In genomic region chr1:43937179-43937865, GRCh38 we compare ENCODE assay signal across 20 cellular contexts. TPM values are rescaled to one million over a fixed set of nuclear protein-coding genes. Genes with fewer than 3 reads are reported as not detected.
DNase-seq lines count a peak whose midpoint lies in the region; ATAC-seq, FAIRE-seq and TF ChIP-seq lines count a peak whose summit lies in the region.
"Had no signal": no experiment of that assay in that cellular context is flagged by ENCODE, and none has a peak within 500 bp of the region (broad histone marks: within the 10 kb centered on the region; RNA-seq: fewer than 3 reads in every experiment).

No MANE protein-coding gene starts in this region.

- H2AFZ ChIP-seq in IMR-90 (replicated peaks; ENCODE audit: low read length, poor library complexity): peak overlapping the region; percentile 85
- H2AFZ ChIP-seq in H1 (ENCODE audit: low read length): no peak overlapping the region
- H2AFZ ChIP-seq in mesenchymal stem cell (ENCODE audit: low read depth, low read length): no peak overlapping the region

- H2AK5ac ChIP-seq in IMR-90 (ENCODE audit: low read depth, low read length) (no peak overlapping the region), H1 (ENCODE audit: low read depth, low read length) (no peak overlapping the region), mesenchymal stem cell (ENCODE audit: low read length, severe bottlenecking) (no peak overlapping the region)

- peaks cover 6% of the 10 kb centered on the region for H3K9me1 ChIP-seq in IMR-90 (ENCODE audit: insufficient read depth, low read length)

- H3K4me3 ChIP-seq in IMR-90 (ENCODE audit: insufficient read depth, low read depth, low read length) (no peak overlapping the region), H1 (ENCODE audit: extremely low read depth in 1 of 4, insufficient read depth in 2 of 4, low read depth in 3 of 4, low read length in 4 of 4) (peak overlapping the region in 1 of 4 experiments; percentile 69; a peak in 1 of 8 replicates), mesenchymal stem cell (ENCODE audit: insufficient read depth in 1 of 2, low read depth in 1 of 2, low read length in 2 of 2) (no peak overlapping the region), coronary artery (no peak overlapping the region)

- no peak for TF ChIP-seq RAD21 in IMR-90 (IDR thresholded peaks at IDR 0.05; ENCODE audit: low read length)
- TF ChIP-seq RAD21 in H1 (IDR thresholded peaks at IDR 0.05 in 1 of 2, conservative IDR thresholded peaks at IDR 0.05 in 1 of 2; ENCODE audit: low read depth in 2 of 2, low read length in 2 of 2): no peak

- intact Hi-C loops in IMR-90 (cut with micrococcal nuclease): no loop called here

- no peak overlapping the region for H2BK20ac ChIP-seq in IMR-90 (ENCODE audit: low read depth, low read length)
- no peak overlapping the region for H2BK20ac ChIP-seq in H1 (ENCODE audit: low read length)

- H3K18ac ChIP-seq in IMR-90 (ENCODE audit: low read depth, low read length): no peak overlapping the region
- no peak overlapping the region for H3K18ac ChIP-seq in H1 (ENCODE audit: extremely low read depth, low read length)
- no peak overlapping the region for H3K18ac ChIP-seq in mesenchymal stem cell (ENCODE audit: low read depth in 1 of 2, low read length in 2 of 2)

- TF ChIP-seq EP300 in H1 (IDR thresholded peaks at IDR 0.05; ENCODE audit: borderline replicate concordance in 1 of 2, low read depth in 2 of 2, low read length in 2 of 2): no peak

- H3K27me3 ChIP-seq in IMR-90 (ENCODE audit: control insufficient read depth, insufficient read depth, low read length) (no peaks in the 10 kb centered on the region; the same call in 1 of the 2 replicates), H1 (replicated peaks in 1 of 4; ENCODE audit: control insufficient read depth in 3 of 4, extremely low read depth in 1 of 4, insufficient read depth in 3 of 4, low read length in 3 of 4) (peaks cover 0 to 8% (median 4%) of the 10 kb centered on the region in 4 experiments; a peak in 4 of 7 replicates), mesenchymal stem cell (ENCODE audit: control insufficient read depth in 1 of 2, insufficient read depth in 1 of 2, low read length in 2 of 2) (peaks cover 13 to 57% of the 10 kb centered on the region in 2 experiments)
- H3K27me3 ChIP-seq: vagina had no signal

- H4K91ac ChIP-seq in IMR-90 (ENCODE audit: insufficient read depth, low read depth, low read length) (no peak overlapping the region), H1 (replicated peaks; ENCODE audit: insufficient read length, low read length) (no peak overlapping the region), mesenchymal stem cell (ENCODE audit: low read length) (no peak overlapping the region)

- peaks cover 11% of the 10 kb centered on the region; the same call in 1 of the 2 replicates for H3K23me2 ChIP-seq in H1 (ENCODE audit: low read depth, low read length)

- TF ChIP-seq CTCF in 22Rv1 (IDR thresholded peaks at IDR 0.05) (no peak), IMR-90 (conservative IDR thresholded peaks at IDR 0.05; ENCODE audit: low read depth, low read length) (no peak), H1 (IDR thresholded peaks at IDR 0.05; ENCODE audit: control extremely low read depth in 1 of 3, insufficient read depth in 1 of 3, low read depth in 1 of 3, low read length in 3 of 3) (no peak), coronary artery (IDR thresholded peaks at IDR 0.05) (no peak)

- H2BK15ac ChIP-seq in IMR-90 (ENCODE audit: low read depth, low read length) (no peak overlapping the region), H1 (ENCODE audit: low read length) (no peak overlapping the region), mesenchymal stem cell (ENCODE audit: low read depth, poor library complexity, severe bottlenecking) (no peak overlapping the region)

- H2BK120ac ChIP-seq in IMR-90 (ENCODE audit: low read depth, low read length) (no peak overlapping the region), H1 (replicated peaks; ENCODE audit: low read depth, low read length) (no peak overlapping the region), mesenchymal stem cell (ENCODE audit: low read depth, low read length) (no peak overlapping the region)

- H3K4ac ChIP-seq in IMR-90 (ENCODE audit: low read depth, low read length): peak overlapping the region; percentile 9; the same call in 1 of the 2 replicates
- H3K4ac ChIP-seq in H1 (replicated peaks; ENCODE audit: insufficient read length, low read depth, low read length): no peak overlapping the region
- no peak overlapping the region for H3K4ac ChIP-seq in mesenchymal stem cell (ENCODE audit: low read depth in 1 of 2, low read length in 2 of 2)

- H3K36me3 ChIP-seq in IMR-90 (ENCODE audit: control insufficient read depth, insufficient read depth, low read length) (no peaks in the 10 kb centered on the region), H1 (ENCODE audit: control insufficient read depth in 2 of 4, insufficient read depth in 4 of 4, low read length in 3 of 4) (no peaks in the 10 kb centered on the region; a peak in 1 of 8 replicates), mesenchymal stem cell (ENCODE audit: control insufficient read depth in 1 of 2, insufficient read depth in 2 of 2, low read depth in 1 of 2, low read length in 2 of 2) (no peaks in the 10 kb centered on the region)
- H3K36me3 ChIP-seq: vagina had no signal

- dilution Hi-C loops in IMR-90 (cut with HindIII; ENCODE audit: low sequenced_read_pairs, unreplicated experiment): no loop called here

- H3K56ac ChIP-seq in IMR-90 (ENCODE audit: extremely low read depth, insufficient read depth, low read length) (no peak overlapping the region), H1 (replicated peaks; ENCODE audit: insufficient read length, low read depth, low read length) (no peak overlapping the region)

- POLR2A ChIA-PET in IMR-90 (lab: Charles Lee; ENCODE audit: unreplicated experiment) (no interaction called here), H1 (lab: Charles Lee; ENCODE audit: partially characterized antibody) (interaction anchor here (1.2 to 8.0 kb wide), 4 partner anchors 23 to 215 kb away, joined by 3 to 89 read pairs (median 8); no protein-coding TSS in a partner anchor)

- H3K79me1 ChIP-seq in IMR-90 (ENCODE audit: low read depth in 1 of 2, low read length in 2 of 2) (peaks cover 0 to 8% of the 10 kb centered on the region in 2 experiments; a peak in 1 of 4 replicates), H1 (ENCODE audit: low read depth, low read length) (no peaks in the 10 kb centered on the region), mesenchymal stem cell (replicated peaks; ENCODE audit: low read length, poor library complexity, severe bottlenecking) (no peaks in the 10 kb centered on the region)

- TF ChIP-seq POLR2A in IMR-90 (IDR thresholded peaks at IDR 0.05; ENCODE audit: low read depth, low read length) (no peak), H1 (IDR thresholded peaks at IDR 0.05; ENCODE audit: control extremely low read depth in 1 of 2, low read depth in 2 of 2, low read length in 2 of 2) (no peak)

- H3K4me2 ChIP-seq in IMR-90 (ENCODE audit: low read depth, low read length): no peak overlapping the region
- H3K4me2 ChIP-seq in H1 (ENCODE audit: insufficient read depth in 1 of 2, low read depth in 2 of 2, low read length in 2 of 2): peak overlapping the region; percentile 89 to 93; a peak in 3 of 4 replicates
- peak overlapping the region; percentile 51 for H3K4me2 ChIP-seq in mesenchymal stem cell (ENCODE audit: low read length, poor library complexity, severe bottlenecking)

- H2AK9ac ChIP-seq in IMR-90 (replicated peaks; ENCODE audit: low read depth, low read length, poor library complexity): no peak overlapping the region

- H3K14ac ChIP-seq in IMR-90 (replicated peaks; ENCODE audit: low read depth, low read length): no peak overlapping the region
- H3K14ac ChIP-seq in H1 (ENCODE audit: insufficient read length): no peak overlapping the region
- no peak overlapping the region for H3K14ac ChIP-seq in mesenchymal stem cell (ENCODE audit: low read length in 2 of 2)

- H3K4me1 ChIP-seq in IMR-90 (ENCODE audit: control insufficient read depth, insufficient read depth, low read length): peaks cover 10% of the 10 kb centered on the region
- peaks cover 13 to 39% (median 31%) of the 10 kb centered on the region in 4 experiments for H3K4me1 ChIP-seq in H1 (replicated peaks in 1 of 4; ENCODE audit: control insufficient read depth in 3 of 4, insufficient read depth in 4 of 4, low read length in 3 of 4)
- H3K4me1 ChIP-seq in mesenchymal stem cell (ENCODE audit: control insufficient read depth, insufficient read depth, low read depth, low read length): peaks cover 47% of the 10 kb centered on the region

- ATAC-seq in IMR-90 (ENCODE audit: low read depth): no peak
- no peak for ATAC-seq in GM21717 (IDR thresholded peaks at IDR 0.05; ENCODE audit: unreplicated experiment)
- ATAC-seq in HG02798 (IDR thresholded peaks at IDR 0.05; ENCODE audit: poor library complexity, unreplicated experiment): no peak
- ATAC-seq: activated T-helper 17 cell treated with anti-CD3 and anti-CD28 coated beads, Interleukin-2, amount 50 U/mL, for 72 hours; T-helper 17 cell had no signal

- H3K9ac ChIP-seq in IMR-90 (ENCODE audit: low read depth, low read length) (no peak overlapping the region), H1 (replicated peaks in 1 of 4; ENCODE audit: extremely low read depth in 1 of 4, low read depth in 3 of 4, low read length in 3 of 4) (no peak overlapping the region), mesenchymal stem cell (ENCODE audit: low read length) (no peak overlapping the region)

- H2BK12ac ChIP-seq in H1 (ENCODE audit: low read depth, low read length) (no peak overlapping the region), mesenchymal stem cell (ENCODE audit: low read length in 2 of 2) (no peak overlapping the region)

- 100% methylated on average over 3 of the region's 8 CpGs; no CpG with 5 or more reads in 1 of the 2 experiments for WGBS in IMR-90 (ENCODE audit: extremely low coverage in 2 of 2, insufficient read length in 1 of 2), 2 experiments
- 90% methylated on average over 8 of the region's 8 CpGs; no CpG with 5 or more reads in 1 of the 2 experiments for WGBS in H1 (ENCODE audit: extremely low coverage in 1 of 2, insufficient coverage in 1 of 2, insufficient read length in 1 of 2, insufficient replicate concordance in 2 of 2, low coverage in 1 of 2, low lambda C conversion rate in 2 of 2, missing lambda C conversion rate in 1 of 2), 2 experiments
- WGBS in mesenchymal stem cell: 90% methylated on average over 8 of the region's 8 CpGs

- no peak for DNase-seq in IMR-90
- DNase-seq in H1 (ENCODE audit: low read depth in 1 of 2, low spot score in 2 of 2): no peak
- no peak for DNase-seq in mesenchymal stem cell
- no peak for DNase-seq in activated CD8-positive, alpha-beta memory T cell treated with anti-CD3 and anti-CD28 coated beads for 24 hours
- DNase-seq in coronary artery (ENCODE audit: low spot score): no peak
- DNase-seq: HFFc6; MM.1S; naive thymus-derived CD8-positive, alpha-beta T cell; NCI-H187; NCI-H446; SHP77 treated with DMSO at 0.1 percent for 48 hours; stimulated activated CD4-positive, alpha-beta T cell treated with anti-CD3 and anti-CD28 coated beads, Interleukin-1b, Interleukin-23, amount 100 ng/mL, for 48 hours; T-helper 17 cell had no signal

- in situ Hi-C loops in IMR-90 (cut with MboI; ENCODE audit: low sequenced_read_pairs): no loop called here

- no TSS peak for BruUV-seq in IMR-90 (replicated peaks; lab: Mats Ljungman, UMichigan)

- H3K9me3 ChIP-seq in IMR-90 (ENCODE audit: control insufficient read depth, insufficient read depth, low read length) (no peaks in the 10 kb centered on the region), H1 (ENCODE audit: insufficient read depth in 2 of 2, low read depth in 1 of 2, low read length in 1 of 2) (no peaks in the 10 kb centered on the region), mesenchymal stem cell (ENCODE audit: control insufficient read depth, low read length) (no peaks in the 10 kb centered on the region)
- H3K9me3 ChIP-seq: vagina had no signal

- H4K8ac ChIP-seq in IMR-90 (ENCODE audit: low read depth in 2 of 2, low read length in 2 of 2) (no peak overlapping the region), H1 (ENCODE audit: extremely low read depth, insufficient read depth, low read length) (peak overlapping the region; percentile 17; the same call in 1 of the 2 replicates), mesenchymal stem cell (ENCODE audit: low read length) (no peak overlapping the region)

- no peaks in the 10 kb centered on the region for H3K79me2 ChIP-seq in H1 (ENCODE audit: control insufficient read depth in 1 of 2, insufficient read depth in 2 of 2, low read length in 2 of 2)

- peaks cover 3% of the 10 kb centered on the region; the same call in 1 of the 2 replicates for H4K20me1 ChIP-seq in IMR-90 (ENCODE audit: insufficient read depth, low read length)
- H4K20me1 ChIP-seq in H1 (replicated peaks in 1 of 2; ENCODE audit: control insufficient read depth in 1 of 2, insufficient read depth in 2 of 2, low read length in 2 of 2): peaks cover 7 to 8% of the 10 kb centered on the region in 2 experiments

- H3K23ac ChIP-seq in IMR-90 (ENCODE audit: low read depth, low read length) (no peak overlapping the region), H1 (ENCODE audit: insufficient read length) (no peak overlapping the region), mesenchymal stem cell (ENCODE audit: low read length in 2 of 2) (no peak overlapping the region)

- FAIRE-seq in H1 (lab: Jason Lieb, UNC): no peak
- FAIRE-seq: frontal cortex had no signal

- H3K27ac ChIP-seq in 22Rv1: peak overlapping the region; percentile 92
- H3K27ac ChIP-seq in IMR-90 (ENCODE audit: insufficient read depth, low read length): no peak overlapping the region
- H3K27ac ChIP-seq in H1 (ENCODE audit: low read depth, low read length): no peak overlapping the region
- H3K27ac ChIP-seq in mesenchymal stem cell (ENCODE audit: low read length, poor library complexity, severe bottlenecking): no peak overlapping the region
- H3K27ac ChIP-seq in coronary artery: no peak overlapping the region
- H3K27ac ChIP-seq: vagina had no signal

- CTCF ChIA-PET in IMR-90 (lab: Yijun Ruan, JAX): interaction anchor here (0.8 to 5.6 kb wide), 3 partner anchors 111 to 174 kb away, joined by 3 to 149 read pairs (median 6); no protein-coding TSS in a partner anchor
- CTCF ChIA-PET in H1 (lab: Charles Lee; ENCODE audit: partially characterized antibody): interaction anchor here (1.0 to 18.6 kb wide), 12 partner anchors 8 to 169 kb away, joined by 3 to 618 read pairs (median 16); partner anchors contain the start of gene IPO13

- no peak overlapping the region for H2BK5ac ChIP-seq in IMR-90 (ENCODE audit: low read depth, low read length, poor library complexity, severe bottlenecking)
- no peak overlapping the region for H2BK5ac ChIP-seq in H1 (ENCODE audit: low read depth, low read length)
- H2BK5ac ChIP-seq in mesenchymal stem cell (ENCODE audit: low read depth, low read length, poor library complexity, severe bottlenecking): no peak overlapping the region

- no peak overlapping the region for H4K5ac ChIP-seq in IMR-90 (ENCODE audit: low read depth, low read length)
- H4K5ac ChIP-seq in H1 (ENCODE audit: insufficient read length, low read depth, low read length): no peak overlapping the region

RNA-seq across cellular contexts. Expression of gene ARTN, which starts 3.7 kb away (rescaled TPM):
- not detected in 2 replicates for total RNA-seq in IMR-90 (2012; rRNA removed)
- 0.23 and 0.29 TPM in 2 replicates for polyA plus RNA-seq in IMR-90 (2012; rRNA removed)
- 0.06 and 0.30 TPM in 2 replicates for polyA plus RNA-seq in IMR-90 (2012; cell fraction: cytosol; rRNA removed)
- 2.3 and 5.2 TPM in 2 replicates for polyA plus RNA-seq in IMR-90 (2012; cell fraction: nucleus; rRNA removed; ENCODE audit: low replicate concordance)
- total RNA-seq in H1 (2021; fragmentation: NEBNext Ultra II Directional; extraction: Animal tissue kit (Norgen Biotek cat#: 25700)): 22.7 and 23.3 TPM in 2 replicates
- polyA plus RNA-seq in H1 (2011; rRNA removed): 13.5 and 17.4 TPM in 2 replicates
- polyA plus RNA-seq in H1 (2011; cell fraction: cytosol; rRNA removed): 17.3 TPM
- 51.9 TPM for polyA plus RNA-seq in H1 (2011; cell fraction: nucleus; rRNA removed)
- polyA plus RNA-seq in H1 (2012, experiment 1 of 2): 9.2 to 17.1 TPM (median 15.6 TPM) in 4 replicates
- polyA plus RNA-seq in H1 (2012, experiment 2 of 2): 7.0 TPM
- polyA plus RNA-seq in H1 (2013, experiment 1 of 2): 19.3 TPM
- polyA plus RNA-seq in H1 (2013, experiment 2 of 2): 19.6 TPM
- 2.1 and 5.6 TPM in 2 replicates for polyA minus RNA-seq in H1 (2011; rRNA and poly(A)+ RNA removed)
- polyA minus RNA-seq in H1 (2011; cell fraction: cytosol; rRNA and poly(A)+ RNA removed): 13.7 TPM
- polyA minus RNA-seq in H1 (2011; cell fraction: nucleus; rRNA and poly(A)+ RNA removed): 21.4 TPM
- polyA plus RNA-seq in mesenchymal stem cell (2013, experiment 1 of 2): 0.10 TPM
- 0.14 TPM for polyA plus RNA-seq in mesenchymal stem cell (2013, experiment 2 of 2)
- total RNA-seq: lung microvascular endothelial cell had no signal
- polyA plus RNA-seq: naive thymus-derived CD8-positive, alpha-beta T cell had no signal

RNA-seq across cellular contexts. Expression of gene IPO13, which starts 9.4 kb away (rescaled TPM):
- total RNA-seq in IMR-90 (2012; rRNA removed): 14.2 and 15.2 TPM in 2 replicates
- polyA plus RNA-seq in IMR-90 (2012; rRNA removed) (18.7 and 19.0 TPM in 2 replicates), H1 (2011; rRNA removed) (27.0 and 29.4 TPM in 2 replicates)
- 17.0 and 20.8 TPM in 2 replicates for polyA plus RNA-seq in IMR-90 (2012; cell fraction: cytosol; rRNA removed)
- polyA plus RNA-seq in IMR-90 (2012; cell fraction: nucleus; rRNA removed; ENCODE audit: low replicate concordance): 38.2 and 128 TPM in 2 replicates
- total RNA-seq in H1 (2021; fragmentation: NEBNext Ultra II Directional; extraction: Animal tissue kit (Norgen Biotek cat#: 25700)): 20.7 and 23.0 TPM in 2 replicates
- polyA plus RNA-seq in H1 (2011; cell fraction: cytosol; rRNA removed): 21.9 TPM
- polyA plus RNA-seq in H1 (2011; cell fraction: nucleus; rRNA removed): 39.3 TPM
- 17.0 to 24.3 TPM (median 21.8 TPM) in 4 replicates for polyA plus RNA-seq in H1 (2012, experiment 1 of 2)
- 28.0 TPM for polyA plus RNA-seq in H1 (2012, experiment 2 of 2)
- 10.8 TPM for polyA plus RNA-seq in H1 (2013, experiment 1 of 2)
- 10.3 TPM for polyA plus RNA-seq in H1 (2013, experiment 2 of 2)
- polyA minus RNA-seq in H1 (2011; rRNA and poly(A)+ RNA removed): 47.8 and 49.9 TPM in 2 replicates
- 19.0 TPM for polyA minus RNA-seq in H1 (2011; cell fraction: cytosol; rRNA and poly(A)+ RNA removed)
- 22.4 TPM for polyA minus RNA-seq in H1 (2011; cell fraction: nucleus; rRNA and poly(A)+ RNA removed)
- 14.7 TPM for polyA plus RNA-seq in mesenchymal stem cell (2013, experiment 1 of 2)
- polyA plus RNA-seq in mesenchymal stem cell (2013, experiment 2 of 2): 13.5 TPM

RNA-seq across cellular contexts. Expression of gene DPH2, which starts 32.5 kb away (rescaled TPM):
- 18.9 and 21.0 TPM in 2 replicates for total RNA-seq in IMR-90 (2012; rRNA removed)
- polyA plus RNA-seq in IMR-90 (2012; rRNA removed) (32.2 and 38.0 TPM in 2 replicates), H1 (2011; rRNA removed) (92.1 and 163 TPM in 2 replicates)
- 23.4 and 39.1 TPM in 2 replicates for polyA plus RNA-seq in IMR-90 (2012; cell fraction: cytosol; rRNA removed)
- polyA plus RNA-seq in IMR-90 (2012; cell fraction: nucleus; rRNA removed; ENCODE audit: low replicate concordance): 133 and 182 TPM in 2 replicates
- 64.9 and 65.3 TPM in 2 replicates for total RNA-seq in H1 (2021; fragmentation: NEBNext Ultra II Directional; extraction: Animal tissue kit (Norgen Biotek cat#: 25700))
- polyA plus RNA-seq in H1 (2011; cell fraction: cytosol; rRNA removed): 86.7 TPM
- 239 TPM for polyA plus RNA-seq in H1 (2011; cell fraction: nucleus; rRNA removed)
- polyA plus RNA-seq in H1 (2012, experiment 1 of 2): 43.5 to 63.1 TPM (median 52.3 TPM) in 4 replicates
- polyA plus RNA-seq in H1 (2012, experiment 2 of 2): 81.4 TPM
- 39.0 TPM for polyA plus RNA-seq in H1 (2013, experiment 1 of 2)
- polyA plus RNA-seq in H1 (2013, experiment 2 of 2): 35.0 TPM
- 74.9 and 79.0 TPM in 2 replicates for polyA minus RNA-seq in H1 (2011; rRNA and poly(A)+ RNA removed)
- polyA minus RNA-seq in H1 (2011; cell fraction: cytosol; rRNA and poly(A)+ RNA removed): 53.3 TPM
- polyA minus RNA-seq in H1 (2011; cell fraction: nucleus; rRNA and poly(A)+ RNA removed): 78.0 TPM
- 8.8 TPM for polyA plus RNA-seq in mesenchymal stem cell (2013, experiment 1 of 2)
- polyA plus RNA-seq in mesenchymal stem cell (2013, experiment 2 of 2): 9.0 TPM

RNA-seq across cellular contexts. Expression of gene ATP6V0B, which starts 37.4 kb away (rescaled TPM):
- total RNA-seq in IMR-90 (2012; rRNA removed): 72.1 and 80.3 TPM in 2 replicates
- polyA plus RNA-seq in IMR-90 (2012; rRNA removed) (169 and 209 TPM in 2 replicates), H1 (2011; rRNA removed) (302 and 308 TPM in 2 replicates)
- 211 and 228 TPM in 2 replicates for polyA plus RNA-seq in IMR-90 (2012; cell fraction: cytosol; rRNA removed)
- polyA plus RNA-seq in IMR-90 (2012; cell fraction: nucleus; rRNA removed; ENCODE audit: low replicate concordance): 173 and 195 TPM in 2 replicates
- total RNA-seq in H1 (2021; fragmentation: NEBNext Ultra II Directional; extraction: Animal tissue kit (Norgen Biotek cat#: 25700)): 105 and 106 TPM in 2 replicates
- polyA plus RNA-seq in H1 (2011; cell fraction: cytosol; rRNA removed): 184 TPM
- 229 TPM for polyA plus RNA-seq in H1 (2011; cell fraction: nucleus; rRNA removed)
- 67.6 to 121 TPM (median 110 TPM) in 4 replicates for polyA plus RNA-seq in H1 (2012, experiment 1 of 2)
- polyA plus RNA-seq in H1 (2012, experiment 2 of 2): 213 TPM
- 82.5 TPM for polyA plus RNA-seq in H1 (2013, experiment 1 of 2)
- polyA plus RNA-seq in H1 (2013, experiment 2 of 2): 103 TPM
- 81.0 and 107 TPM in 2 replicates for polyA minus RNA-seq in H1 (2011; rRNA and poly(A)+ RNA removed)
- polyA minus RNA-seq in H1 (2011; cell fraction: cytosol; rRNA and poly(A)+ RNA removed): 56.4 TPM
- 57.2 TPM for polyA minus RNA-seq in H1 (2011; cell fraction: nucleus; rRNA and poly(A)+ RNA removed)
- polyA plus RNA-seq in mesenchymal stem cell (2013, experiment 1 of 2): 60.5 TPM
- polyA plus RNA-seq in mesenchymal stem cell (2013, experiment 2 of 2): 64.4 TPM

RNA-seq across cellular contexts. Expression of gene B4GALT2, which starts 41.7 kb away (rescaled TPM):
- total RNA-seq in IMR-90 (2012; rRNA removed): 57.2 and 60.8 TPM in 2 replicates
- polyA plus RNA-seq in IMR-90 (2012; rRNA removed): 52.3 and 74.7 TPM in 2 replicates
- 67.7 and 79.7 TPM in 2 replicates for polyA plus RNA-seq in IMR-90 (2012; cell fraction: cytosol; rRNA removed)
- 31.2 and 77.9 TPM in 2 replicates for polyA plus RNA-seq in IMR-90 (2012; cell fraction: nucleus; rRNA removed; ENCODE audit: low replicate concordance)
- 56.5 and 60.6 TPM in 2 replicates for total RNA-seq in H1 (2021; fragmentation: NEBNext Ultra II Directional; extraction: Animal tissue kit (Norgen Biotek cat#: 25700))
- polyA plus RNA-seq in H1 (2011; rRNA removed): 121 and 152 TPM in 2 replicates
- 73.9 TPM for polyA plus RNA-seq in H1 (2011; cell fraction: cytosol; rRNA removed)
- 116 TPM for polyA plus RNA-seq in H1 (2011; cell fraction: nucleus; rRNA removed)
- 39.4 to 75.9 TPM (median 64.3 TPM) in 4 replicates for polyA plus RNA-seq in H1 (2012, experiment 1 of 2)
- polyA plus RNA-seq in H1 (2012, experiment 2 of 2): 69.9 TPM
- polyA plus RNA-seq in H1 (2013, experiment 1 of 2): 41.5 TPM
- polyA plus RNA-seq in H1 (2013, experiment 2 of 2): 41.4 TPM
- 37.6 and 38.8 TPM in 2 replicates for polyA minus RNA-seq in H1 (2011; rRNA and poly(A)+ RNA removed)
- polyA minus RNA-seq in H1 (2011; cell fraction: cytosol; rRNA and poly(A)+ RNA removed): 44.5 TPM
- 39.0 TPM for polyA minus RNA-seq in H1 (2011; cell fraction: nucleus; rRNA and poly(A)+ RNA removed)
- polyA plus RNA-seq in mesenchymal stem cell (2013, experiment 1 of 2): 37.4 TPM
- polyA plus RNA-seq in mesenchymal stem cell (2013, experiment 2 of 2): 35.8 TPM

Comparison
In these comparisons a context has a peak if more than half of its experiments do, and no peak if none do; other contexts are left out.
1. RNA of gene ARTN, which starts 3.7 kb away (total RNA-seq): 22.7 to 23.3 TPM in H1; not detected in IMR-90; every median in the first group is over 10 times any median in the second.